In the genomic region with DNA sequence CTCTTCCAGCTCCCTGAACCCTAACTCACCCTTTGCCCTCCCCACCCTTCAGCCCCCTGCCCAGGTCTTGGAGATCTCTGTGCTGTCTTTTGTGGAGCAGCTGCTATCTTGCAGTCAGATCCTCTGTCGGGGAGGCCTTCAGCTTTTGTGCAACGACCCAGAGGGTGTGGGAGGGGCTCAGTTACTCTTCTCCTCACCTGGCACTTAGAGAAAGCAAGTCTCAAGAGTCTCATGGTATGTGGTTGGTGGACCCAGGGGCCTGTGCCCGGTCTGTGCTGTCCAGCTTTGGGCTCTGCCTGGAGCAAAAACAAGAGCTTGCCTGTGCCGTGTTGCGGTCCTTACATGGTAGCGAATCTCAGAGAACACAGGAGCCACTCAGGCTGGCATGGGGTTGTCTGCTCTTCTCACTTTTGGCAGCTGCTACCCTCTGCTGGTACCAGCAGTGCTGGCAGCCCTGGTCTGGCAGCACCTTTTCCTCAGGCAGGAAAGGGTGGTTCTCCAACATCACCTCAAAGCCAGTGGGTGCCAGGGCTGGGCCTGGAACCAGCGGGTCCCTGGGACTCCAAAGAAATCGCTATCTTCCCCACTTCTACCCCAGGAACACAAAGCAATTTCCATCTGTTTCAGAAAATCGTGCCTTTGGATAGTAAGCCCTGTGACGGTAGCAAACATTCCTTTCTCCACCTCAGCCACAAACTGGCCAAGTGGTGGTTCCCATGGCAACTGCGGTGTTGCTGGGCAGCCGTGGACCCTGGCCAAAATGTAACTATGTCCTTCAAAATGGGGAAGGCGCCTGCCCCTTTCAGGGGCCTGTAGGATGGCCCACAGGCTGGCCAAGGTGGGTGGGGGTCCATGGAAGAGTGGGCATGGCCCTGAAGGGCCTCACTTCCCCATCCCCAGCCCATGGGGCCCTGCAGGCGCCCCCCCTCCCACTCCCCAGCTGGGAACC, we compare ENCODE assay signal across 8 cellular contexts.
DNase-seq lines count a peak whose midpoint lies in the region; ATAC-seq lines count a peak whose summit lies in the region.

No MANE protein-coding gene starts in this region.

- peaks cover 5 to 11% (median 8%) of the 10 kb centered on the region in 3 donors for H3K36me3 Mint-ChIP-seq in immature natural killer cell

- H3K4me3 Mint-ChIP-seq in immature natural killer cell, result peak overlapping the region; percentile 20 to 73 (median 60)

- peak; percentile 89 for DNase-seq in G401 (ENCODE audit: low spot score)
- DNase-seq in NCI-H226, result peak; percentile 33
- peak; percentile 77 for DNase-seq in amniotic epithelial cell (ENCODE audit: low read depth)
- DNase-seq in immature natural killer cell, result peak; percentile 50 to 69 (median 64)
- DNase-seq in stimulated activated CD8-positive, alpha-beta memory T cell treated with anti-CD3 and anti-CD28 coated beads, Interleukin-7, amount 100 ng/mL, for 4 hours (ENCODE audit: low read depth in 2 of 2), result peak; percentile 40 to 46
- no peak for DNase-seq in GF-D8 (lab: John Stamatoyannopoulos, UW)

- in situ Hi-C loops in G401 (cut with HindIII; ENCODE audit: low sequenced_read_pairs), result no loop called here

- H3K9me3 Mint-ChIP-seq in immature natural killer cell, result no peaks in the 10 kb centered on the region

- H3K4me1 Mint-ChIP-seq in immature natural killer cell, result peaks cover 60 to 84% of the 10 kb centered on the region in 2 donors

- ATAC-seq in GM21528 (IDR thresholded peaks at IDR 0.05; ENCODE audit: low FRiP score, unreplicated experiment), result no peak
- no peak for ATAC-seq in GM18511 (IDR thresholded peaks at IDR 0.05; ENCODE audit: unreplicated experiment)

- peaks cover 5 to 9% (median 6%) of the 10 kb centered on the region in 3 donors for H3K27me3 Mint-ChIP-seq in immature natural killer cell (ENCODE audit: low read depth in 3 of 3)

- peak overlapping the region; percentile 69 to 90 (median 83) for H3K27ac Mint-ChIP-seq in immature natural killer cell
